In the genomic region with DNA sequence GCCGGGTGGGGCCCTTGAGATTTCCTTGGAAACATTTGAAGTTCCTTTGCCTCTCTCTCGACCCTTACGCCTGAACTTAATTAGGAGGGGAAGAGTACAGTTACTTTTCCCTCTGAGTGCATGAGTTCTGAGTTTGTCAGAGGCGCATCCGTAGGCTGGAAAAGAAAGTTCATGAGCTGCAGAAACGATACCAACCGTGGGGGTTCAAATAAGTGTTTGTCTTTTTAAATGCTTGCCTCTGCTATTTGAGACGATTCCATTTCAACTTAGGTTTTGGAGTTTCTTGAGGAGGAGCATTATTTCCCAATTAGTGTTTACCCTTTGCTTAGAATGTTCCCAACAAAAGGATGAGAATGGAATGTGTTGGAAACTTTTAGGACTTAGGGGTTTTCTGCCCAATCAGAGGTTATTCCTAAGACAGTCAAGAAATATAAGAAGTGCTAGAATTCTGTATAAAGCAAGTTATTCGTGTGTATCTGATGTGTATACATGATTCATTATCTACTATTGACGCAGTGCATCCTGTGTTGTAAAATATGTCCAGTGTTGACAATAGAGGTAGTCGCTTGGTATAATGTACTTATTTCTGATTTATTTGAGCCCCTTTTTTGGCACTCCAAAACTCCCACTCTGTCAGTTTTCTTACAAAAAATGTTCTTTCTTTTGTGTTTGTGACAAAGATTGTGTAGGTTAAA, we compare ENCODE assay signal across 1 cellular context.
TF ChIP-seq lines count a peak whose summit lies in the region.

No MANE protein-coding gene starts in this region.

TF ChIP-seq in H1, 55 proteins besides CTCF, POLR2A, EP300 and RAD21:
- TF ChIP-seq SAP30 (IDR thresholded peaks at IDR 0.05; ENCODE audit: insufficient read depth, insufficient replicate concordance, low read length) (no peak), RFX5 (IDR thresholded peaks at IDR 0.05; ENCODE audit: borderline replicate concordance, low read depth, low read length) (no peak), TAF1 (IDR thresholded peaks at IDR 0.05; ENCODE audit: low read depth, low read length) (no peak), FOSL1 (IDR thresholded peaks at IDR 0.05; ENCODE audit: insufficient read depth, low read depth, low read length) (no peak), KDM5A (IDR thresholded peaks at IDR 0.05; ENCODE audit: low read length) (no peak), CBX8 (IDR thresholded peaks at IDR 0.05; ENCODE audit: borderline replicate concordance, low read depth, low read length) (no peak), MAFK (IDR thresholded peaks at IDR 0.05; ENCODE audit: low read depth, low read length) (no peak)
